ENCODE assay signal across 8 cellular contexts in the genomic region with DNA sequence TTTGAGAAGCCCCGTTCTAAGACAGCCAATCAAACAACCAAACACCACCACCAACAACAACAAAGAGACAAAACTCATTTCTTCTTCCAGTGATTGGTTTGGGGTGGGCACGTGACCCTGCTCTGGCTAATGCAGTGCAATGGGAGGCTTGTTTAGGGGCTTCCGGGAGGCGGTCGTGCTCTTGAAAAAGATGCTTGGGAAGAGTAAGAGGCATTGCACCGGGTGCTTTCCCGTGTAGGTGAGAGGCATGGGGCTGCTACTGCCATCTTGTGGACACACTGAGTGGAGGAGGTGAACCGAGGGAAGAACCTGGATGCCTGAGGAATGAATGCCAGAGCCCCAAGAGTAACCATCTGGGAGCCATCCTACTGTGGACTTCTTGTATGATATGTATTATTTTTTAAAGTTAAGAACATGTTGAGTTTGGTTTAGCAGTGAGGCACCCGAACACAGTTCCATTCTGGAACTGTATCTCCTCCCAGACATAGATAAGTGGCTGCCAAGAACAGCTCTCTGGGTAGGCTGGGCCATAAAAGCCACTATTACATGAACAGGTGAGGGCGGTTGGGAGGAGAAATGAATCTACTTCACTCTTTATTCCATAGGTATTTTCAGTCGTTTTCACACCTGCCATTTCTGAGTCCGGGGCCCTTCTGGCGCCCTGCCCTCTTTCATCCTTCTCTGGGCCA. TPM values are rescaled to one million over a fixed set of nuclear protein-coding genes. Genes with fewer than 3 reads are reported as not detected.
DNase-seq lines count a peak whose midpoint lies in the region; ATAC-seq and TF ChIP-seq lines count a peak whose summit lies in the region.

No MANE protein-coding gene starts in this region.

- no peak overlapping the region for H3K4me3 Mint-ChIP-seq in CD14-positive monocyte

- peaks cover 3 to 4% of the 10 kb centered on the region in 2 donors for H3K36me3 Mint-ChIP-seq in CD14-positive monocyte

- H3K9me3 Mint-ChIP-seq in CD14-positive monocyte = peaks cover 0 to 2% (median 0%) of the 10 kb centered on the region in 7 donors

- peak; percentile 28 for TF ChIP-seq CTCF in CD14-positive monocyte (IDR thresholded peaks at IDR 0.05)

- intact Hi-C loops in CD14-positive monocyte (cut with micrococcal nuclease) = no loop called here

- ATAC-seq in GM18505 (IDR thresholded peaks at IDR 0.05; ENCODE audit: unreplicated experiment) = peak; percentile 37
- peak; percentile 44 for ATAC-seq in HG03025 (IDR thresholded peaks at IDR 0.05; ENCODE audit: low FRiP score, unreplicated experiment)

- H3K27ac Mint-ChIP-seq in CD14-positive monocyte = peak overlapping the region; percentile 91 to 97 (median 96)

- TF ChIP-seq POLR2A in GM18505 (IDR thresholded peaks at IDR 0.05; ENCODE audit: borderline replicate concordance, extremely low read depth, insufficient read depth, insufficient read length) = no peak

- DNase-seq in CD14-positive monocyte (ENCODE audit: low spot score) (no peak), NCI-H345 (lab: John Stamatoyannopoulos, UW) (peak; percentile 53), germinal center (ENCODE audit: low spot score) (peak; percentile 79), renal cortical epithelial cell (ENCODE audit: low read depth) (peak; percentile 51), NCI-H2196 treated with DMSO at 0.1 percent for 48 hours (lab: John Stamatoyannopoulos, UW; ENCODE audit: unreplicated experiment) (no peak)
- DNase-seq in activated T-cell treated with anti-CD3 and anti-CD28 coated beads, Interleukin-2, amount 50 U/mL, for 48 hours = peak; percentile 71 to 74

- peaks cover 0 to 5% (median 3%) of the 10 kb centered on the region in 3 donors for H3K27me3 Mint-ChIP-seq in CD14-positive monocyte (ENCODE audit: low read depth in 3 of 3)

- peaks cover 38% of the 10 kb centered on the region for H3K4me1 Mint-ChIP-seq in CD14-positive monocyte

RNA-seq across cellular contexts. Expression of gene ARHGAP25, which starts 19.1 kb away (rescaled TPM):
- polyA plus RNA-seq in CD14-positive monocyte = 10 to 100 TPM; 20.8 to 36.3 TPM
- 0.35 and 1.2 TPM in 2 replicates for total RNA-seq in renal cortical epithelial cell

Comparison
In these comparisons a context has a peak if more than half of its experiments do, and no peak if none do; other contexts are left out.
1. DNase-seq: peak in NCI-H345 (single experiment), activated T-cell treated with anti-CD3 and anti-CD28 coated beads, Interleukin-2, amount 50 U/mL, for 48 hours (2 of 2), germinal center (single experiment) and renal cortical epithelial cell (single experiment); none in CD14-positive monocyte (single experiment) and NCI-H2196 treated with DMSO at 0.1 percent for 48 hours (single experiment).